ENCODE assay signal across 16 cellular contexts in genomic region chr4:7037425-7037824, GRCh38. TPM values are rescaled to one million over a fixed set of nuclear protein-coding genes. Genes with fewer than 3 reads are reported as not detected.
DNase-seq lines count a peak whose midpoint lies in the region; ATAC-seq and TF ChIP-seq lines count a peak whose summit lies in the region.
"Had no signal": no experiment of that assay in that cellular context is flagged by ENCODE, and none has a peak within 500 bp of the region (broad histone marks: within the 10 kb centered on the region; RNA-seq: fewer than 3 reads in every experiment).

No MANE protein-coding gene starts in this region.

- H3K27ac Mint-ChIP-seq in CD8-positive, alpha-beta T cell: peak overlapping the region; percentile 11
- no peak overlapping the region for H3K27ac Mint-ChIP-seq in GM23338
- peak overlapping the region in 1 of 6 donors; percentile 6 for H3K27ac Mint-ChIP-seq in naive B cell
- no peak overlapping the region for H3K27ac Mint-ChIP-seq in activated CD8-positive, alpha-beta memory T cell treated with anti-CD3 and anti-CD28 coated beads, Interleukin-2, amount 10 ng/mL, durations not matched to agents 7 days and 5 days
- H3K27ac Mint-ChIP-seq in activated T-helper 1 cell treated with anti-CD3 and anti-CD28 coated beads, Interleukin-12 subunit alpha, Interleukin-12 subunit beta, Interleukin-2, Interleukin-4 antibody, amounts not matched to agents 30 ng/mL and 10 ng/mL and 1 ng/mL, durations not matched to agents 14 hours and 24 hours and 36 hours: no peak overlapping the region
- H3K27ac Mint-ChIP-seq: activated T-cell treated with anti-CD3 and anti-CD28 coated beads, Interleukin-2, amount 50 U/mL, for 24 hours; stimulated activated naive B cell treated with anti-CD40 and anti-IgM and Interleukin-4, amounts not matched to agents 10 μg/mL and 1 μg/mL and 100 μg/mL, for 72 hours had no signal

- ATAC-seq in CD8-positive, alpha-beta T cell: peak; percentile 53
- no peak for ATAC-seq in GM23338
- ATAC-seq in naive B cell (ENCODE audit: low read depth in 2 of 2): peak; percentile 38 to 42
- ATAC-seq in activated CD8-positive, alpha-beta memory T cell treated with anti-CD3 and anti-CD28 coated beads, Interleukin-2, amount 10 ng/mL, durations not matched to agents 7 days and 5 days: no peak
- ATAC-seq: stimulated activated naive B cell treated with anti-CD40 and anti-IgM and Interleukin-4, amounts not matched to agents 10 μg/mL and 1 μg/mL and 100 μg/mL, for 72 hours had no signal

- in situ Hi-C loops in astrocyte of the cerebellum (cut with HindIII; ENCODE audit: low sequenced_read_pairs) (no loop called here), GM23248 (cut with MboI) (no loop called here)

- H3F3A ChIP-seq in GM23338 (replicated peaks; ENCODE audit: low read depth): 0 out of 2 replicates have a peak, but pooled peaks cover 3% of the 10 kb centered on the region
- H3F3A ChIP-seq in GM23248 (ENCODE audit: insufficient read depth): peaks cover 16% of the 10 kb centered on the region; the same call in 1 of the 2 replicates

- no peaks in the 10 kb centered on the region for H3K36me3 ChIP-seq in CD8-positive, alpha-beta T cell (ENCODE audit: insufficient read depth, low read length)
- no peaks in the 10 kb centered on the region for H3K36me3 ChIP-seq in GM23338 (ENCODE audit: insufficient read depth)
- H3K36me3 ChIP-seq in GM23248 (ENCODE audit: low read depth): 0 out of 2 replicates have a peak, but pooled peaks cover 3% of the 10 kb centered on the region

- H3K27me3 Mint-ChIP-seq in CD8-positive, alpha-beta T cell (ENCODE audit: low read depth): no peaks in the 10 kb centered on the region
- H3K27me3 Mint-ChIP-seq in GM23338 (ENCODE audit: insufficient read depth, low read depth, poor library complexity) (peaks cover 26% of the 10 kb centered on the region), naive B cell (no peaks in the 10 kb centered on the region)
- H3K27me3 Mint-ChIP-seq in activated CD8-positive, alpha-beta memory T cell treated with anti-CD3 and anti-CD28 coated beads, Interleukin-2, amount 10 ng/mL, durations not matched to agents 7 days and 5 days: peaks cover 11% of the 10 kb centered on the region
- peaks cover 8% of the 10 kb centered on the region for H3K27me3 Mint-ChIP-seq in activated T-helper 1 cell treated with anti-CD3 and anti-CD28 coated beads, Interleukin-12 subunit alpha, Interleukin-12 subunit beta, Interleukin-2, Interleukin-4 antibody, amounts not matched to agents 30 ng/mL and 10 ng/mL and 1 ng/mL, durations not matched to agents 14 hours and 24 hours and 36 hours (ENCODE audit: insufficient read depth)
- H3K27me3 Mint-ChIP-seq: activated T-cell treated with anti-CD3 and anti-CD28 coated beads, Interleukin-2, amount 50 U/mL, for 24 hours; stimulated activated naive B cell treated with anti-CD40 and anti-IgM and Interleukin-4, amounts not matched to agents 10 μg/mL and 1 μg/mL and 100 μg/mL, for 72 hours had no signal

- H2AFZ ChIP-seq in GM23338: no peak overlapping the region
- H2AFZ ChIP-seq in GM23248: no peak overlapping the region

- 59 to 66% methylated on average over 6 of the region's 6 CpGs for WGBS in GM23248 (ENCODE audit: low coverage in 1 of 2, low lambda C conversion rate in 2 of 2, missing lambda C conversion rate in 2 of 2), 2 experiments

- H3K36me3 Mint-ChIP-seq in CD8-positive, alpha-beta T cell: peaks cover 4% of the 10 kb centered on the region
- H3K36me3 Mint-ChIP-seq in GM23338 (ENCODE audit: low read depth) (0 out of 3 replicates have a peak, but pooled peaks cover 3% of the 10 kb centered on the region), naive B cell (no peaks in the 10 kb centered on the region)
- no peaks in the 10 kb centered on the region for H3K36me3 Mint-ChIP-seq in activated CD8-positive, alpha-beta memory T cell treated with anti-CD3 and anti-CD28 coated beads, Interleukin-2, amount 10 ng/mL, durations not matched to agents 7 days and 5 days
- H3K36me3 Mint-ChIP-seq in activated T-helper 1 cell treated with anti-CD3 and anti-CD28 coated beads, Interleukin-12 subunit alpha, Interleukin-12 subunit beta, Interleukin-2, Interleukin-4 antibody, amounts not matched to agents 30 ng/mL and 10 ng/mL and 1 ng/mL, durations not matched to agents 14 hours and 24 hours and 36 hours (ENCODE audit: low read depth): peaks cover under 1% of the 10 kb centered on the region

- no peaks in the 10 kb centered on the region for H3K27me3 ChIP-seq in CD8-positive, alpha-beta T cell (ENCODE audit: insufficient read depth, low read length)
- peaks cover 23% of the 10 kb centered on the region for H3K27me3 ChIP-seq in GM23338 (ENCODE audit: insufficient read depth)
- no peaks in the 10 kb centered on the region for H3K27me3 ChIP-seq in GM23248 (replicated peaks; ENCODE audit: insufficient read depth)

- DNase-seq in CD8-positive, alpha-beta T cell: no peak
- DNase-seq in GM23338 (ENCODE audit: low spot score): peak; percentile 30
- no peak for DNase-seq in astrocyte of the cerebellum (ENCODE audit: low read depth)
- no peak for DNase-seq in naive B cell
- DNase-seq in activated CD8-positive, alpha-beta memory T cell treated with anti-CD3 and anti-CD28 coated beads, Interleukin-2, amount 10 ng/mL, durations not matched to agents 7 days and 5 days: no peak
- no peak for DNase-seq in GM23248
- DNase-seq in activated T-helper 1 cell treated with anti-CD3 and anti-CD28 coated beads, Interleukin-12 subunit alpha, Interleukin-12 subunit beta, Interleukin-2, Interleukin-4 antibody, amounts not matched to agents 30 ng/mL and 10 ng/mL and 1 ng/mL, durations not matched to agents 14 hours and 24 hours and 36 hours (ENCODE audit: low spot score): no peak
- DNase-seq: activated CD4-positive, alpha-beta T cell treated with anti-CD3 and anti-CD28 coated beads for 1 hour; activated T-cell treated with anti-CD3 and anti-CD28 coated beads, Interleukin-2, amount 50 U/mL, for 24 hours; DMS79; Kasumi-1; NCI-H524 treated with DMSO at 0.1 percent for 48 hours; occipital lobe; stimulated activated naive B cell treated with anti-CD40 and anti-IgM and Interleukin-4, amounts not matched to agents 10 μg/mL and 1 μg/mL and 100 μg/mL, for 72 hours; T-helper 1 cell had no signal

- no peak overlapping the region for H3K4me3 ChIP-seq in CD8-positive, alpha-beta T cell (ENCODE audit: low read depth, low read length)
- H3K4me3 ChIP-seq in GM23338 (no peak overlapping the region), astrocyte of the cerebellum (ENCODE audit: low read depth, low read length) (no peak overlapping the region), GM23248 (no peak overlapping the region)

- H3K9me2 ChIP-seq in GM23338 (ENCODE audit: insufficient read depth) (no peaks in the 10 kb centered on the region), GM23248 (ENCODE audit: insufficient read depth) (no peaks in the 10 kb centered on the region)

- H3K79me2 ChIP-seq in GM23338 (replicated peaks; ENCODE audit: insufficient read depth) (no peaks in the 10 kb centered on the region), GM23248 (ENCODE audit: insufficient read depth) (peaks cover 16% of the 10 kb centered on the region)

- H3K4me1 ChIP-seq in CD8-positive, alpha-beta T cell (ENCODE audit: insufficient read depth, low read length): no peaks in the 10 kb centered on the region
- H3K4me1 ChIP-seq in GM23338 (ENCODE audit: insufficient read depth) (peaks cover 5% of the 10 kb centered on the region; the same call in 1 of the 2 replicates), GM23248 (ENCODE audit: insufficient read depth) (peaks cover 33% of the 10 kb centered on the region)

- intact Hi-C loops in CD8-positive, alpha-beta T cell (cut with DNase I, micrococcal nuclease): loop anchor here in 1 of 2 experiments (1.0 kb wide), 1 partner anchor 33 kb away; no protein-coding TSS in a partner anchor
- intact Hi-C loops in activated T-helper 1 cell treated with anti-CD3 and anti-CD28 coated beads, Interleukin-12 subunit alpha, Interleukin-12 subunit beta, Interleukin-2, Interleukin-4 antibody, amounts not matched to agents 30 ng/mL and 10 ng/mL and 1 ng/mL, durations not matched to agents 14 hours and 24 hours and 36 hours (cut with micrococcal nuclease): no loop called here

- no peaks in the 10 kb centered on the region for H3K9me3 Mint-ChIP-seq in CD8-positive, alpha-beta T cell
- no peaks in the 10 kb centered on the region; the same call in 2 of the 3 replicates for H3K9me3 Mint-ChIP-seq in GM23338
- no peaks in the 10 kb centered on the region for H3K9me3 Mint-ChIP-seq in naive B cell
- H3K9me3 Mint-ChIP-seq in activated CD8-positive, alpha-beta memory T cell treated with anti-CD3 and anti-CD28 coated beads, Interleukin-2, amount 10 ng/mL, durations not matched to agents 7 days and 5 days (ENCODE audit: low read depth): no peaks in the 10 kb centered on the region
- no peaks in the 10 kb centered on the region for H3K9me3 Mint-ChIP-seq in activated T-helper 1 cell treated with anti-CD3 and anti-CD28 coated beads, Interleukin-12 subunit alpha, Interleukin-12 subunit beta, Interleukin-2, Interleukin-4 antibody, amounts not matched to agents 30 ng/mL and 10 ng/mL and 1 ng/mL, durations not matched to agents 14 hours and 24 hours and 36 hours
- H3K9me3 Mint-ChIP-seq: activated T-cell treated with anti-CD3 and anti-CD28 coated beads, Interleukin-2, amount 50 U/mL, for 24 hours; stimulated activated naive B cell treated with anti-CD40 and anti-IgM and Interleukin-4, amounts not matched to agents 10 μg/mL and 1 μg/mL and 100 μg/mL, for 72 hours had no signal

- no peak overlapping the region for H3K9ac ChIP-seq in GM23248

- H3K4me1 Mint-ChIP-seq in CD8-positive, alpha-beta T cell (ENCODE audit: low read depth): peaks cover 7% of the 10 kb centered on the region
- H3K4me1 Mint-ChIP-seq in GM23338: peaks cover 11% of the 10 kb centered on the region
- H3K4me1 Mint-ChIP-seq in naive B cell: peaks cover 8 to 10% (median 10%) of the 10 kb centered on the region in 3 donors
- H3K4me1 Mint-ChIP-seq in activated CD8-positive, alpha-beta memory T cell treated with anti-CD3 and anti-CD28 coated beads, Interleukin-2, amount 10 ng/mL, durations not matched to agents 7 days and 5 days: peaks cover 7% of the 10 kb centered on the region
- peaks cover 9% of the 10 kb centered on the region for H3K4me1 Mint-ChIP-seq in activated T-helper 1 cell treated with anti-CD3 and anti-CD28 coated beads, Interleukin-12 subunit alpha, Interleukin-12 subunit beta, Interleukin-2, Interleukin-4 antibody, amounts not matched to agents 30 ng/mL and 10 ng/mL and 1 ng/mL, durations not matched to agents 14 hours and 24 hours and 36 hours (ENCODE audit: low read depth)

- H4K20me1 ChIP-seq in GM23338 (replicated peaks; ENCODE audit: insufficient read depth): peaks cover 13% of the 10 kb centered on the region
- H4K20me1 ChIP-seq in GM23248 (ENCODE audit: insufficient read depth): no peaks in the 10 kb centered on the region

- POLR2A ChIA-PET in CD8-positive, alpha-beta T cell (lab: Charles Lee): interaction anchor here (1.1 kb wide), 1 partner anchor 30 kb away, joined by 4 read pairs; the partner anchor contains the start of gene GRPEL1

- no peak overlapping the region for H3K4me3 Mint-ChIP-seq in CD8-positive, alpha-beta T cell
- H3K4me3 Mint-ChIP-seq in GM23338 (no peak overlapping the region), naive B cell (peak overlapping the region in 1 of 8 donors; percentile 16)
- no peak overlapping the region for H3K4me3 Mint-ChIP-seq in activated CD8-positive, alpha-beta memory T cell treated with anti-CD3 and anti-CD28 coated beads, Interleukin-2, amount 10 ng/mL, durations not matched to agents 7 days and 5 days
- no peak overlapping the region for H3K4me3 Mint-ChIP-seq in activated T-helper 1 cell treated with anti-CD3 and anti-CD28 coated beads, Interleukin-12 subunit alpha, Interleukin-12 subunit beta, Interleukin-2, Interleukin-4 antibody, amounts not matched to agents 30 ng/mL and 10 ng/mL and 1 ng/mL, durations not matched to agents 14 hours and 24 hours and 36 hours
- H3K4me3 Mint-ChIP-seq: activated T-cell treated with anti-CD3 and anti-CD28 coated beads, Interleukin-2, amount 50 U/mL, for 24 hours; stimulated activated naive B cell treated with anti-CD40 and anti-IgM and Interleukin-4, amounts not matched to agents 10 μg/mL and 1 μg/mL and 100 μg/mL, for 72 hours had no signal

- H3K9me3 ChIP-seq in CD8-positive, alpha-beta T cell (ENCODE audit: low read length): no peaks in the 10 kb centered on the region
- H3K9me3 ChIP-seq in GM23248 (ENCODE audit: low read depth): no peaks in the 10 kb centered on the region

- H3K4me2 ChIP-seq in GM23338 (no peak overlapping the region), GM23248 (ENCODE audit: unreplicated experiment) (no peak overlapping the region)

- CTCF ChIA-PET in CD8-positive, alpha-beta T cell (lab: Charles Lee): no interaction called here
- CTCF ChIA-PET in activated CD8-positive, alpha-beta memory T cell treated with anti-CD3 and anti-CD28 coated beads, Interleukin-2, amount 10 ng/mL, durations not matched to agents 7 days and 5 days (lab: Charles Lee): no interaction called here

- no peak for TF ChIP-seq CTCF in CD8-positive, alpha-beta T cell (IDR thresholded peaks at IDR 0.05)
- peak; percentile 21 to 24 for TF ChIP-seq CTCF in GM23338 (conservative IDR thresholded peaks at IDR 0.05; ENCODE audit: low read depth in 2 of 2)
- peak; percentile 19 for TF ChIP-seq CTCF in astrocyte of the cerebellum (IDR thresholded peaks at IDR 0.05; ENCODE audit: low read depth, low read length, missing control alignments)

- H3K27ac ChIP-seq in CD8-positive, alpha-beta T cell (ENCODE audit: low read depth, low read length): no peak overlapping the region
- H3K27ac ChIP-seq in GM23338 (ENCODE audit: low read depth) (no peak overlapping the region), GM23248 (no peak overlapping the region)
- H3K27ac ChIP-seq: HL-60 had no signal

RNA-seq across cellular contexts. Expression of gene TADA2B, which starts 5.7 kb away (rescaled TPM):
- total RNA-seq in CD8-positive, alpha-beta T cell: 10 to 100 TPM; 41.9 to 45.4 TPM
- total RNA-seq in GM23338 (2014; rRNA removed; shearing (Covaris generic)): 11.4 and 12.0 TPM in 2 replicates
- polyA plus RNA-seq in GM23338 (2016; fragmentation: Nextera tagmentation; extraction: Ambion mirVana) (3.0 and 3.6 TPM in 2 replicates), naive B cell (ENCODE audit: low read depth in 6 of 6) (1 to 10 TPM; 4.2 to 6.3 (median 5.1) TPM), GM23248 (2016; fragmentation: Nextera tagmentation; extraction: Ambion mirVana) (2.2 and 2.4 TPM in 2 replicates)
- total RNA-seq in activated CD8-positive, alpha-beta memory T cell treated with anti-CD3 and anti-CD28 coated beads, Interleukin-2, amount 10 ng/mL, durations not matched to agents 7 days and 5 days: 10 to 100 TPM; 16.9 to 21.4 TPM
- total RNA-seq in GM23248 (2014; rRNA removed; shearing (Covaris generic)): 14.8 and 15.7 TPM in 2 replicates
- 15.2 and 16.8 TPM in 2 replicates for total RNA-seq in activated T-helper 1 cell treated with anti-CD3 and anti-CD28 coated beads, Interleukin-12 subunit alpha, Interleukin-12 subunit beta, Interleukin-2, Interleukin-4 antibody, amounts not matched to agents 30 ng/mL and 10 ng/mL and 1 ng/mL, durations not matched to agents 14 hours and 24 hours and 36 hours

RNA-seq across cellular contexts. Expression of gene GRPEL1, which starts 30.4 kb away (rescaled TPM):
- total RNA-seq in CD8-positive, alpha-beta T cell: 10 to 100 TPM; 61.1 to 61.5 TPM
- total RNA-seq in GM23338 (2014; rRNA removed; shearing (Covaris generic)): 27.4 and 27.6 TPM in 2 replicates
- polyA plus RNA-seq in GM23338 (2016; fragmentation: Nextera tagmentation; extraction: Ambion mirVana) (108 and 112 TPM in 2 replicates), naive B cell (ENCODE audit: low read depth in 6 of 6) (10 to 100 TPM; 29.8 to 36.1 (median 32.2) TPM), GM23248 (2016; fragmentation: Nextera tagmentation; extraction: Ambion mirVana) (82.1 and 85.5 TPM in 2 replicates)
- 10 to 100 TPM; 40.0 to 59.9 TPM for total RNA-seq in activated CD8-positive, alpha-beta memory T cell treated with anti-CD3 and anti-CD28 coated beads, Interleukin-2, amount 10 ng/mL, durations not matched to agents 7 days and 5 days
- total RNA-seq in GM23248 (2014; rRNA removed; shearing (Covaris generic)): 21.6 and 41.8 TPM in 2 replicates
- 106 and 115 TPM in 2 replicates for total RNA-seq in activated T-helper 1 cell treated with anti-CD3 and anti-CD28 coated beads, Interleukin-12 subunit alpha, Interleukin-12 subunit beta, Interleukin-2, Interleukin-4 antibody, amounts not matched to agents 30 ng/mL and 10 ng/mL and 1 ng/mL, durations not matched to agents 14 hours and 24 hours and 36 hours

Comparison
In these comparisons a context has a peak if more than half of its experiments do, and no peak if none do; other contexts are left out.
1. ATAC-seq: peak in CD8-positive, alpha-beta T cell (single experiment) and naive B cell (2 of 2); none in GM23338 (single experiment) and activated CD8-positive, alpha-beta memory T cell treated with anti-CD3 and anti-CD28 coated beads, Interleukin-2, amount 10 ng/mL, durations not matched to agents 7 days and 5 days (single experiment).